In the genomic region with DNA sequence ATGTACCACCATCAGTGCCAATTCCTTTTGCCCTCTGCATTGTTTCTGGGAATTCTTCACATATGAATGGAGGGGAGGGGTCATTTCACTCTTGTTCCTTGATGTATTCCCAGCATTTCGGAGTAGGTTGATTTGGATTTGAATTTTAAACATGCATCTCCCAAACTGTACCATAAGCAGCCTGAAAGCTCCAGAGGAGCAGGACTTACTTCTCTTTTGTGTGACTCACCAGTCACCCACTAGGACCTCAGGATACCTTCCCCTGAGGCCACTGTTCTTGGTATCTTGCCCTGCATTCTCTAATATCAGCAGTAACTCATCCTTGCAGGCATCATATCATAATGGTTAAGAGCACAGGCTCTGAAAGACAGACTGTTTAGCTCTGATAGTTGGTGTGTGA, we compare ENCODE assay signal across 8 cellular contexts. TPM values are rescaled to one million over a fixed set of nuclear protein-coding genes. Genes with fewer than 3 reads are reported as not detected.
DNase-seq lines count a peak whose midpoint lies in the region; ATAC-seq and TF ChIP-seq lines count a peak whose summit lies in the region.

No MANE protein-coding gene starts in this region.

- peak overlapping the region; percentile 94 to 95 for H3K27ac ChIP-seq in right atrium auricular region
- peak overlapping the region; percentile 89 for H3K27ac ChIP-seq in vagina

- TF ChIP-seq CTCF in right atrium auricular region (IDR thresholded peaks at IDR 0.05) (no peak), astrocyte of the cerebellum (IDR thresholded peaks at IDR 0.05; ENCODE audit: low read depth, low read length, missing control alignments) (no peak), vagina (IDR thresholded peaks at IDR 0.05) (no peak)

- H3K4me3 ChIP-seq in right atrium auricular region (peak overlapping the region; percentile 95 to 98), astrocyte of the cerebellum (ENCODE audit: low read depth, low read length) (peak overlapping the region; percentile 83), vagina (peak overlapping the region; percentile 75 to 82)

- H3K9me3 ChIP-seq in right atrium auricular region (no peaks in the 10 kb centered on the region), vagina (no peaks in the 10 kb centered on the region)

- no peak for TF ChIP-seq POLR2A in vagina (IDR thresholded peaks at IDR 0.05)

- DNase-seq in right atrium auricular region (ENCODE audit: low spot score) (no peak), left cardiac atrium (no peak), astrocyte of the cerebellum (ENCODE audit: low read depth) (no peak), memory B cell (ENCODE audit: low spot score in 2 of 2) (no peak), vagina (ENCODE audit: extremely low spot score in 2 of 2) (no peak), G401 (ENCODE audit: low spot score) (no peak)

- H3K4me1 ChIP-seq in right atrium auricular region: peaks cover 0 to 52% of the 10 kb centered on the region in 2 donors
- H3K4me1 ChIP-seq in vagina: peaks cover 41% of the 10 kb centered on the region

- ATAC-seq in left cardiac atrium: no peak
- no peak for ATAC-seq in memory B cell (ENCODE audit: low read depth)
- no peak for ATAC-seq in GM21723 (IDR thresholded peaks at IDR 0.05; ENCODE audit: unreplicated experiment)
- ATAC-seq in HG02970 (IDR thresholded peaks at IDR 0.05; ENCODE audit: low FRiP score, unreplicated experiment): no peak

- H3K36me3 ChIP-seq in right atrium auricular region: peaks cover 34% of the 10 kb centered on the region
- peaks cover 0 to 13% of the 10 kb centered on the region in 2 donors for H3K36me3 ChIP-seq in vagina

- peaks cover 23% of the 10 kb centered on the region for H3K4me1 Mint-ChIP-seq in memory B cell

- no peaks in the 10 kb centered on the region for H3K27me3 Mint-ChIP-seq in memory B cell

- peak overlapping the region; percentile 98 for H3K27ac Mint-ChIP-seq in memory B cell

- no peaks in the 10 kb centered on the region for H3K27me3 ChIP-seq in right atrium auricular region
- no peaks in the 10 kb centered on the region for H3K27me3 ChIP-seq in vagina

- H3K36me3 Mint-ChIP-seq in memory B cell: peaks cover 9% of the 10 kb centered on the region

- H3K9me3 Mint-ChIP-seq in memory B cell: no peaks in the 10 kb centered on the region

- intact Hi-C loops in left cardiac atrium (cut with DNase I) (no loop called here), vagina (cut with DNase I) (no loop called here)

- in situ Hi-C loops in astrocyte of the cerebellum (cut with HindIII; ENCODE audit: low sequenced_read_pairs): no loop called here
- in situ Hi-C loops in G401 (cut with HindIII; ENCODE audit: low sequenced_read_pairs): no loop called here

- peak overlapping the region; percentile 97 for H3K4me3 Mint-ChIP-seq in memory B cell

RNA-seq across cellular contexts. Expression of gene MRPL2, which starts 0.7 kb away (rescaled TPM):
- total RNA-seq in right atrium auricular region (10 to 100 TPM; 37.0 to 41.0 TPM), left cardiac atrium (10 to 100 TPM; 76.3 to 97.1 TPM), vagina (14.2 TPM)
- 51.0 and 92.2 TPM in 2 replicates for total RNA-seq in G401 (2014; rRNA removed; shearing (Covaris generic))

RNA-seq across cellular contexts. Expression of gene KLC4, which starts 0.9 kb away (rescaled TPM):
- total RNA-seq in right atrium auricular region (10 to 100 TPM; 22.5 to 46.5 TPM), left cardiac atrium (10 to 100 TPM; 37.0 to 37.5 TPM), vagina (17.2 TPM)
- total RNA-seq in G401 (2014; rRNA removed; shearing (Covaris generic)): 13.8 and 14.1 TPM in 2 replicates

RNA-seq across cellular contexts. Expression of gene CUL7, which starts 4.9 kb away (rescaled TPM):
- total RNA-seq in right atrium auricular region: 1 to 10 TPM; 6.5 to 9.0 TPM
- total RNA-seq in left cardiac atrium: 10 to 100 TPM in 1 of 2 donors, 1 to 10 TPM in 1; 7.6 to 10.8 TPM
- total RNA-seq in vagina: 13.0 TPM
- total RNA-seq in G401 (2014; rRNA removed; shearing (Covaris generic)): 29.0 and 33.1 TPM in 2 replicates

RNA-seq across cellular contexts. Expression of gene PTK7, which starts 17.6 kb away (rescaled TPM):
- total RNA-seq in right atrium auricular region: 10 to 100 TPM in 1 of 2 donors, 1 to 10 TPM in 1; 4.5 to 12.7 TPM
- total RNA-seq in left cardiac atrium: 1 to 10 TPM; 6.6 to 7.8 TPM
- total RNA-seq in vagina: 62.1 TPM
- total RNA-seq in G401 (2014; rRNA removed; shearing (Covaris generic)): 237 and 257 TPM in 2 replicates

RNA-seq across cellular contexts. Expression of gene RRP36, which starts 37.1 kb away (rescaled TPM):
- total RNA-seq in right atrium auricular region (10 to 100 TPM; 29.0 to 40.6 TPM), left cardiac atrium (10 to 100 TPM; 24.7 to 37.0 TPM), vagina (36.6 TPM)
- 140 and 164 TPM in 2 replicates for total RNA-seq in G401 (2014; rRNA removed; shearing (Covaris generic))
